8 cellular contexts compared by ENCODE assay signal in the genomic region with DNA sequence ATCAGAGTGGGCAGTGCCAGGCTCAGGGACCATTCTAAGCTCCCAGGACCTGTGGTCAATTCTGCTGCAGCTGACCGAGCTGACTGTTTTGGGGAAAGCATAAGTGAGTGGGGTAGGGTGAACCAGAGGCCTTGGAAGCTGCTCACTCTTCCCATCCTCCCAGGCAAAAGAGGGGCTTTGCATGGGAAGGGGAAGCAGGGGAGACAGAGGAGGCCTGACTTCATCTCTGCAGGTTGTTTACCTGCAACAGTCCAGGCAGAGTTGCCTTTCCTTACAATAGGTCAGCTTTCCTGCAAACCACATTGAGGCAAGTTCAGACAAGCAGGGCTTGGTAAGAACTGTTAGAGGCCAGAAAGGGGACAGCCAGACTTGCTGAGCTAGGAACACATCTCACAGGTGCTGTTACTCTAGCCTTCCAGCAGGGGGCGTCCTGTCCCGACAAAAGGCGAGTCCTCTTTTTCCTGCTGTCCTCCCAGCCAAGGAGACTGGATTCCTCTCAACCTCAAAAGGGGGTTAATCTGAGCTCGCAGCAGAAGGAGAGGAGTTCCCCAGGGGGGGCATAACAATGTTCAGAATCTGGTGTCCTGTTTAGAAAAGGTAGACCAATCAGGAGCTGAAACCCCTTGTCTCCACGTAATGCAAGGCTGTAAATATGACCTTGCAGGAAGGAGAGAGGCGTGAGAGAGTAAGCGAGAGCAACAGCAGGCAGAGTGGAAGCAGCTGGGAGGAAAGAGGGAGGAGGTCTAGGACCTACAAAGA. TPM values are rescaled to one million over a fixed set of nuclear protein-coding genes. Genes with fewer than 3 reads are reported as not detected.
DNase-seq lines count a peak whose midpoint lies in the region; ATAC-seq and TF ChIP-seq lines count a peak whose summit lies in the region.

No MANE protein-coding gene starts in this region.

- H3K79me2 ChIP-seq in mammary epithelial cell (ENCODE audit: insufficient read depth, low read length) = no peaks in the 10 kb centered on the region

- H3K36me3 ChIP-seq in mammary epithelial cell (ENCODE audit: insufficient read depth, low read length) = no peaks in the 10 kb centered on the region

- in situ Hi-C loops in mammary epithelial cell (cut with MboI; ENCODE audit: low sequenced_read_pairs in 2 of 2) = no loop called here

- BruUV-seq in mammary epithelial cell (replicated peaks; lab: Mats Ljungman, UMichigan) = no TSS peak

- dilution Hi-C loops in mammary epithelial cell (cut with HindIII; ENCODE audit: low sequenced_read_pairs) = no loop called here

- H3K4me1 ChIP-seq in mammary epithelial cell (ENCODE audit: insufficient read depth, low read length) = peaks cover 8% of the 10 kb centered on the region

- WGBS in mammary epithelial cell (ENCODE audit: low coverage, missing lambda C conversion rate) = 31% methylated on average over 7 of the region's 8 CpGs

- no peaks in the 10 kb centered on the region for H4K20me1 ChIP-seq in mammary epithelial cell (ENCODE audit: insufficient read depth, low read length)

- H3K9ac ChIP-seq in mammary epithelial cell (ENCODE audit: insufficient read depth, low read length) = no peak overlapping the region

- ATAC-seq in HG02571 (IDR thresholded peaks at IDR 0.05; ENCODE audit: unreplicated experiment) = peak; percentile 68
- no peak for ATAC-seq in GM18861 (IDR thresholded peaks at IDR 0.05; ENCODE audit: unreplicated experiment)

- CTCF ChIA-PET in mammary epithelial cell (lab: Charles Lee; ENCODE audit: low non-redundant PET) = interaction anchor here (0.5 to 1.5 kb wide), 10 partner anchors 19 to 279 kb away, joined by 3 to 16 read pairs (median 4); no protein-coding TSS in a partner anchor

- peak; percentile 95 for TF ChIP-seq CTCF in WI38 (IDR thresholded peaks at IDR 0.05; ENCODE audit: low read depth, low read length)
- peak; percentile 96 for TF ChIP-seq CTCF in mammary epithelial cell (conservative IDR thresholded peaks at IDR 0.05 in 1 of 2, IDR thresholded peaks at IDR 0.05 in 1 of 2; ENCODE audit: extremely low read depth in 1 of 2, insufficient read depth in 1 of 2, low read depth in 1 of 2, low read length in 2 of 2)

- no peaks in the 10 kb centered on the region for H3K27me3 ChIP-seq in mammary epithelial cell (ENCODE audit: insufficient read depth, low read length)

- H3K27ac ChIP-seq in mammary epithelial cell (ENCODE audit: insufficient read depth, low read depth, low read length) = no peak overlapping the region

- DNase-seq in EH (ENCODE audit: low read depth) = peak; percentile 72
- peak; percentile 85 for DNase-seq in NCI-H2107 (lab: John Stamatoyannopoulos, UW)
- DNase-seq in mammary epithelial cell = peak; percentile 89
- DNase-seq in iris pigment epithelial cell (ENCODE audit: low read depth) = peak; percentile 79
- DNase-seq in stimulated activated CD4-positive, alpha-beta T cell treated with anti-CD3 and anti-CD28 coated beads, Interleukin-12 subunit alpha, Interleukin-12 subunit beta, amount 100 ng/mL, for 24 hours (ENCODE audit: low read depth in 2 of 2) = peak; percentile 48 to 71

- no peaks in the 10 kb centered on the region for H3K9me3 ChIP-seq in mammary epithelial cell (replicated peaks; ENCODE audit: insufficient read depth, low read length)

- H2AFZ ChIP-seq in mammary epithelial cell (ENCODE audit: low read depth, low read length) = no peak overlapping the region

- intact Hi-C loops in mammary epithelial cell (cut with micrococcal nuclease) = loop anchor here (1.0 to 2.0 kb wide), 5 partner anchors 34 to 322 kb away; no protein-coding TSS in a partner anchor

- H3K4me3 ChIP-seq in WI38 (ENCODE audit: low read depth, low read length) (no peak overlapping the region), mammary epithelial cell (replicated peaks in 1 of 3; ENCODE audit: insufficient read depth in 1 of 3, low read depth in 2 of 3, low read length in 3 of 3) (no peak overlapping the region)

- H3K4me2 ChIP-seq in mammary epithelial cell (ENCODE audit: insufficient read depth, low read depth, low read length) = peak overlapping the region; percentile 17

RNA-seq across cellular contexts. Expression of gene DHRS2, which starts 4.3 kb away (rescaled TPM):
- under 1 TPM in 1 of 2 donors, not detected in 1; 0.89 TPM for total RNA-seq in mammary epithelial cell
- polyA plus RNA-seq in mammary epithelial cell = 0.46 TPM
- polyA minus RNA-seq in mammary epithelial cell = not detected

RNA-seq across cellular contexts. Expression of gene JPH4, which starts 53.3 kb away (rescaled TPM):
- total RNA-seq in mammary epithelial cell = under 1 TPM in 1 of 2 donors, not detected in 1; 0.16 TPM
- 0.01 TPM for polyA plus RNA-seq in mammary epithelial cell
- polyA minus RNA-seq in mammary epithelial cell = not detected
